In the genomic region with DNA sequence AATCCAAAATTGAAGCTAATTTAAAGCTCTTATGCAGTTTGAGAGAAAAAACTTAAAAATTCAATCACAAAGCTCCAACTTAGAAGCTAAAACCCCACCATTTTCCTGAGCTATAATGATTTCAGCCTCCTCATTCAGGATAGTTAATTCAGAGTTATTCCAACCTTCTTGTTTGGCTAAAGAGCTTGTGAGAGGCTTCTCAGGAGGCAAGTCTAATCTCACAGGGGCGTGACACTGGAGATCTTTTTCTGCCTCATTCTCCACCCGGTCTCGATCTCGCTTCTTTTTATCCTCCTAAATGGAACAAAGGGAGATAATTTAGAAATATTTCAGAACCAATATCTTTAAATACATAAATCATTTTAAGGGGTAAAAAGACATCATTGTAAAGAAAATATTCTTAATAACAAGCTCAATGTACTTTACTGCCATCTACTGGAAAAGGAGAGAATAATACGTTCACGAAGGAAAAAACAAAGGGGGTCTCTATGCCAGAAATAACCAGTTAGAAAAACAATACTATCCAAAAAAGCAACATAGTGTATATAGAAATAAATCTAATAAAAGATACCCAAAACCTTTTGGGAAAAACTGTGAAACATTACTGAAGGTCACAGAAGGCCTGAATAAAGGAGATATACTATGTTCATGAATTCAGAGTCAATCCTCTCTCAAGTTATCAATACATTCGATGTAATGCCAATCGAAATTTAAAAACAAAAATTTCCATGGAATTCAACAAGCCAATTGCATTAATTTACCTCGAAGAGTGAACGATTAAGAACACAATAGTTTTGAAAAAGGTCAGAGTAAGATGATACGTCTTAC, we compare ENCODE assay signal across 9 cellular contexts. TPM values are rescaled to one million over a fixed set of nuclear protein-coding genes. Genes with fewer than 3 reads are reported as not detected.
DNase-seq lines count a peak whose midpoint lies in the region; ATAC-seq, FAIRE-seq and TF ChIP-seq lines count a peak whose summit lies in the region.
"Had no signal": no experiment of that assay in that cellular context is flagged by ENCODE, and none has a peak within 500 bp of the region (broad histone marks: within the 10 kb centered on the region; RNA-seq: fewer than 3 reads in every experiment).

No MANE protein-coding gene starts in this region.

- H3K9ac ChIP-seq in DND-41 (ENCODE audit: low read depth, low read length) (no peak overlapping the region), MM.1S (ENCODE audit: low read length) (no peak overlapping the region), mammary epithelial cell (ENCODE audit: insufficient read depth, low read length) (no peak overlapping the region), neural progenitor cell (no peak overlapping the region)

- H3K9me3 ChIP-seq in DND-41 (ENCODE audit: insufficient read depth, low read length, severe bottlenecking) (no peaks in the 10 kb centered on the region), MM.1S (replicated peaks; ENCODE audit: insufficient read depth, low read length) (no peaks in the 10 kb centered on the region), mammary epithelial cell (replicated peaks; ENCODE audit: insufficient read depth, low read length) (no peaks in the 10 kb centered on the region), neural progenitor cell (ENCODE audit: low read depth) (no peaks in the 10 kb centered on the region)

- BruUV-seq in mammary epithelial cell (replicated peaks; lab: Mats Ljungman, UMichigan): no TSS peak

- H3K4me3 ChIP-seq in DND-41 (ENCODE audit: low read depth in 1 of 2, low read length in 2 of 2) (no peak overlapping the region), MM.1S (ENCODE audit: low read length) (no peak overlapping the region), mammary epithelial cell (replicated peaks in 1 of 3; ENCODE audit: insufficient read depth in 1 of 3, low read depth in 2 of 3, low read length in 3 of 3) (no peak overlapping the region), neural progenitor cell (no peak overlapping the region)

- CTCF ChIA-PET in mammary epithelial cell (lab: Charles Lee; ENCODE audit: low non-redundant PET): interaction anchor here (0.6 to 1.0 kb wide), 7 partner anchors 19 to 478 kb away, joined by 3 to 7 read pairs (median 4); no protein-coding TSS in a partner anchor

- H3K36me3 ChIP-seq in DND-41 (ENCODE audit: insufficient read depth, low read length) (peaks cover 87% of the 10 kb centered on the region), MM.1S (replicated peaks; ENCODE audit: insufficient read depth, low read length) (peaks cover 11% of the 10 kb centered on the region), mammary epithelial cell (ENCODE audit: insufficient read depth, low read length) (peaks cover 29% of the 10 kb centered on the region), neural progenitor cell (peaks cover 41% of the 10 kb centered on the region)

- in situ Hi-C loops in mammary epithelial cell (cut with MboI; ENCODE audit: low sequenced_read_pairs in 2 of 2): loop anchor here (25.0 kb wide), 2 partner anchors 293 to 307 kb away; a partner anchor contains a TSS

- H3K36me3 Mint-ChIP-seq in neural progenitor cell: peaks cover 48% of the 10 kb centered on the region
- peaks cover 44% of the 10 kb centered on the region for H3K36me3 Mint-ChIP-seq in T-helper 2 cell treated with Interferon-gamma antibody and Interleukin-4, amounts not matched to agents 5 μg/mL and 100 μg/mL, for 36 hours (ENCODE audit: low read depth)

- no peaks in the 10 kb centered on the region for H3K27me3 Mint-ChIP-seq in neural progenitor cell (ENCODE audit: insufficient read depth, low read depth)
- H3K27me3 Mint-ChIP-seq in T-helper 2 cell treated with Interferon-gamma antibody and Interleukin-4, amounts not matched to agents 5 μg/mL and 100 μg/mL, for 36 hours (ENCODE audit: low read depth): no peaks in the 10 kb centered on the region
- H3K27me3 Mint-ChIP-seq: stimulated activated naive B cell treated with anti-CD40 and anti-IgM and Interleukin-4, amounts not matched to agents 10 μg/mL and 1 μg/mL and 100 μg/mL, for 72 hours had no signal

- ATAC-seq in DND-41 (ENCODE audit: insufficient read depth, low read depth) (no peak), GM18519 (IDR thresholded peaks at IDR 0.05; ENCODE audit: low FRiP score, unreplicated experiment) (no peak)
- ATAC-seq: stimulated activated naive B cell treated with anti-CD40 and anti-IgM and Interleukin-4, amounts not matched to agents 10 μg/mL and 1 μg/mL and 100 μg/mL, for 72 hours had no signal

- 66% methylated on average over 11 of the region's 11 CpGs for WGBS in mammary epithelial cell (ENCODE audit: low coverage, missing lambda C conversion rate)

- H3K27ac ChIP-seq in DND-41 (ENCODE audit: low read length) (no peak overlapping the region), MM.1S (ENCODE audit: low read length) (no peak overlapping the region), mammary epithelial cell (ENCODE audit: insufficient read depth, low read depth, low read length) (no peak overlapping the region), neural progenitor cell (no peak overlapping the region)

- H3K27me3 ChIP-seq in DND-41 (ENCODE audit: insufficient read depth, low read length, poor library complexity) (no peaks in the 10 kb centered on the region), MM.1S (replicated peaks; ENCODE audit: insufficient read depth, low read length) (no peaks in the 10 kb centered on the region), mammary epithelial cell (ENCODE audit: insufficient read depth, low read length) (no peaks in the 10 kb centered on the region), neural progenitor cell (no peaks in the 10 kb centered on the region)

- H3F3A ChIP-seq in MM.1S (ENCODE audit: insufficient read depth, low read length): 0 out of 2 replicates have a peak, but pooled peaks cover 5% of the 10 kb centered on the region
- peaks cover 15% of the 10 kb centered on the region for H3F3A ChIP-seq in neural progenitor cell (ENCODE audit: low read depth)

- dilution Hi-C loops in mammary epithelial cell (cut with HindIII; ENCODE audit: low sequenced_read_pairs): no loop called here

- H3K4me2 ChIP-seq in DND-41 (ENCODE audit: insufficient read depth, low read length) (no peak overlapping the region), MM.1S (ENCODE audit: low read depth, low read length) (no peak overlapping the region), mammary epithelial cell (ENCODE audit: insufficient read depth, low read depth, low read length) (no peak overlapping the region), neural progenitor cell (no peak overlapping the region)

- no peak overlapping the region for H3K4me3 Mint-ChIP-seq in neural progenitor cell
- no peak overlapping the region for H3K4me3 Mint-ChIP-seq in T-helper 2 cell treated with Interferon-gamma antibody and Interleukin-4, amounts not matched to agents 5 μg/mL and 100 μg/mL, for 36 hours
- H3K4me3 Mint-ChIP-seq: stimulated activated naive B cell treated with anti-CD40 and anti-IgM and Interleukin-4, amounts not matched to agents 10 μg/mL and 1 μg/mL and 100 μg/mL, for 72 hours had no signal

- no peak overlapping the region for H3K27ac Mint-ChIP-seq in neural progenitor cell
- H3K27ac Mint-ChIP-seq in T-helper 2 cell treated with Interferon-gamma antibody and Interleukin-4, amounts not matched to agents 5 μg/mL and 100 μg/mL, for 36 hours: no peak overlapping the region
- H3K27ac Mint-ChIP-seq: stimulated activated naive B cell treated with anti-CD40 and anti-IgM and Interleukin-4, amounts not matched to agents 10 μg/mL and 1 μg/mL and 100 μg/mL, for 72 hours had no signal

- H4K20me1 ChIP-seq in DND-41 (ENCODE audit: insufficient read depth, low read length) (peaks cover 39% of the 10 kb centered on the region), MM.1S (ENCODE audit: insufficient read depth, low read length) (no peaks in the 10 kb centered on the region), mammary epithelial cell (ENCODE audit: insufficient read depth, low read length) (peaks cover under 1% of the 10 kb centered on the region), neural progenitor cell (ENCODE audit: low read depth) (peaks cover 43% of the 10 kb centered on the region)

- H3K79me2 ChIP-seq in DND-41 (ENCODE audit: insufficient read depth, low read length): peaks cover 56% of the 10 kb centered on the region
- peaks cover 49% of the 10 kb centered on the region for H3K79me2 ChIP-seq in MM.1S (ENCODE audit: low read length)
- H3K79me2 ChIP-seq in mammary epithelial cell (ENCODE audit: insufficient read depth, low read length): peaks cover 46% of the 10 kb centered on the region
- peaks cover 56% of the 10 kb centered on the region for H3K79me2 ChIP-seq in neural progenitor cell (ENCODE audit: low read depth)

- H3K9me2 ChIP-seq in MM.1S (replicated peaks; ENCODE audit: insufficient read depth, low read length): no peaks in the 10 kb centered on the region

- TF ChIP-seq CTCF in DND-41 (IDR thresholded peaks at IDR 0.05; ENCODE audit: borderline replicate concordance, extremely low read depth, low read length, poor library complexity, severe bottlenecking) (peak; percentile 72), MM.1S (IDR thresholded peaks at IDR 0.05; ENCODE audit: low read length) (peak; percentile 60), mammary epithelial cell (conservative IDR thresholded peaks at IDR 0.05 in 1 of 2, IDR thresholded peaks at IDR 0.05 in 1 of 2; ENCODE audit: extremely low read depth in 1 of 2, insufficient read depth in 1 of 2, low read depth in 1 of 2, low read length in 2 of 2) (peak; percentile 47 to 53), neural progenitor cell (IDR thresholded peaks at IDR 0.05) (peak; percentile 76)

- H3K4me1 ChIP-seq in DND-41 (ENCODE audit: insufficient read depth, low read length) (no peaks in the 10 kb centered on the region), MM.1S (ENCODE audit: low read length) (no peaks in the 10 kb centered on the region), mammary epithelial cell (ENCODE audit: insufficient read depth, low read length) (peaks cover 1% of the 10 kb centered on the region), neural progenitor cell (no peaks in the 10 kb centered on the region)

- H2AFZ ChIP-seq in DND-41 (ENCODE audit: low read depth, low read length) (no peak overlapping the region), MM.1S (ENCODE audit: low read length) (no peak overlapping the region), mammary epithelial cell (ENCODE audit: low read depth, low read length) (no peak overlapping the region), neural progenitor cell (replicated peaks) (no peak overlapping the region)

- FAIRE-seq in urothelium cell line (lab: Jason Lieb, UNC): no peak

- DNase-seq in DND-41: no peak
- DNase-seq in MM.1S: peak; percentile 33
- no peak for DNase-seq in mammary epithelial cell
- no peak for DNase-seq in neural progenitor cell (ENCODE audit: low spot score)
- no peak for DNase-seq in T-helper 2 cell treated with Interferon-gamma antibody and Interleukin-4, amounts not matched to agents 5 μg/mL and 100 μg/mL, for 36 hours (ENCODE audit: low spot score)
- no peak for DNase-seq in urothelium cell line (ENCODE audit: low spot score)
- no peak for DNase-seq in kidney tubule cell (ENCODE audit: low spot score)
- DNase-seq: stimulated activated naive B cell treated with anti-CD40 and anti-IgM and Interleukin-4, amounts not matched to agents 10 μg/mL and 1 μg/mL and 100 μg/mL, for 72 hours had no signal

- intact Hi-C loops in mammary epithelial cell (cut with micrococcal nuclease): loop anchor here (1.0 kb wide), 1 partner anchor 141 kb away; no protein-coding TSS in a partner anchor

- peaks cover 2% of the 10 kb centered on the region for H3K4me1 Mint-ChIP-seq in neural progenitor cell
- H3K4me1 Mint-ChIP-seq in T-helper 2 cell treated with Interferon-gamma antibody and Interleukin-4, amounts not matched to agents 5 μg/mL and 100 μg/mL, for 36 hours (ENCODE audit: low read depth): peaks cover 4% of the 10 kb centered on the region

- H3K9me3 Mint-ChIP-seq in neural progenitor cell: no peaks in the 10 kb centered on the region
- no peaks in the 10 kb centered on the region for H3K9me3 Mint-ChIP-seq in T-helper 2 cell treated with Interferon-gamma antibody and Interleukin-4, amounts not matched to agents 5 μg/mL and 100 μg/mL, for 36 hours
- H3K9me3 Mint-ChIP-seq: stimulated activated naive B cell treated with anti-CD40 and anti-IgM and Interleukin-4, amounts not matched to agents 10 μg/mL and 1 μg/mL and 100 μg/mL, for 72 hours had no signal

RNA-seq across cellular contexts. Expression of a gene that starts 13.9 kb away (rescaled TPM):
- 10 to 100 TPM; 22.3 to 69.7 TPM for total RNA-seq in mammary epithelial cell
- polyA plus RNA-seq in mammary epithelial cell: 31.9 TPM
- polyA minus RNA-seq in mammary epithelial cell: 34.9 TPM
- total RNA-seq in neural progenitor cell (ENCODE audit: low replicate concordance): 112 and 164 TPM in 2 replicates
